ENCODE assay signal across 16 cellular contexts in genomic region chr2:11123001-11123809, GRCh38. TPM values are rescaled to one million over a fixed set of nuclear protein-coding genes. Genes with fewer than 3 reads are reported as not detected.
DNase-seq lines count a peak whose midpoint lies in the region; ATAC-seq and TF ChIP-seq lines count a peak whose summit lies in the region.
"Had no signal": no experiment of that assay in that cellular context is flagged by ENCODE, and none has a peak within 500 bp of the region (broad histone marks: within the 10 kb centered on the region; RNA-seq: fewer than 3 reads in every experiment).

No MANE protein-coding gene starts in this region.

- 86 to 87% methylated on average over 8 to 10 of the region's 12 CpGs for WGBS in tibial nerve, 2 donors

- peak overlapping the region; percentile 96 for H3K27ac ChIP-seq in OCI-LY3 (ENCODE audit: low read length)
- H3K27ac ChIP-seq in upper lobe of right lung, result no peak overlapping the region
- no peak overlapping the region for H3K27ac ChIP-seq in tibial nerve
- H3K27ac ChIP-seq: PC-9 had no signal

- H3K79me2 ChIP-seq in OCI-LY3 (ENCODE audit: low read length), result peaks cover 10% of the 10 kb centered on the region; the same call in 1 of the 2 replicates

- H3K27ac Mint-ChIP-seq in MCF 10A (ENCODE audit: low read depth, unreplicated experiment), result no peak overlapping the region
- H3K27ac Mint-ChIP-seq: T-cell had no signal

- ATAC-seq in upper lobe of right lung, result peak; percentile 4
- ATAC-seq: T-cell had no signal

- H3K36me3 Mint-ChIP-seq in MCF 10A (ENCODE audit: insufficient read depth, unreplicated experiment), result no peaks in the 10 kb centered on the region
- H3K36me3 Mint-ChIP-seq: CD4-positive, CD25-positive, alpha-beta regulatory T cell; T-cell had no signal

- no peaks in the 10 kb centered on the region for H3K4me1 Mint-ChIP-seq in MCF 10A (ENCODE audit: insufficient read depth, unreplicated experiment)

- no TSS peak for BruUV-seq in MCF 10A (replicated peaks; lab: Mats Ljungman, UMichigan)

- no peak overlapping the region for H3K4me3 Mint-ChIP-seq in MCF 10A (ENCODE audit: unreplicated experiment)
- H3K4me3 Mint-ChIP-seq: CD4-positive, CD25-positive, alpha-beta regulatory T cell; T-cell had no signal

- H3K4me3 ChIP-seq in OCI-LY3 (ENCODE audit: low read length) (no peak overlapping the region), upper lobe of right lung (no peak overlapping the region), tibial nerve (no peak overlapping the region)
- H3K4me3 ChIP-seq: PC-9 had no signal

- POLR2A ChIA-PET in MCF 10A (lab: Yijun Ruan, JAX), result no interaction called here

- H3K4me1 ChIP-seq in OCI-LY3 (ENCODE audit: low read length), result peaks cover 68% of the 10 kb centered on the region
- peaks cover under 1% of the 10 kb centered on the region for H3K4me1 ChIP-seq in upper lobe of right lung
- H3K4me1 ChIP-seq in tibial nerve, result peaks cover 0 to 6% (median 0%) of the 10 kb centered on the region in 4 donors

- peak overlapping the region; percentile 96 for H3K4me2 ChIP-seq in OCI-LY3 (ENCODE audit: low read length)

- peaks cover 16% of the 10 kb centered on the region for H3K27me3 Mint-ChIP-seq in MCF 10A (ENCODE audit: insufficient read depth, unreplicated experiment)
- H3K27me3 Mint-ChIP-seq: T-cell had no signal

- no peaks in the 10 kb centered on the region for H3K9me3 Mint-ChIP-seq in MCF 10A (ENCODE audit: unreplicated experiment)
- H3K9me3 Mint-ChIP-seq: T-cell had no signal

- peaks cover 12% of the 10 kb centered on the region for H3K36me3 ChIP-seq in OCI-LY3 (replicated peaks; ENCODE audit: low read depth, low read length)
- H3K36me3 ChIP-seq in upper lobe of right lung, result no peaks in the 10 kb centered on the region
- no peaks in the 10 kb centered on the region for H3K36me3 ChIP-seq in tibial nerve

- H3K27me3 ChIP-seq in OCI-LY3 (ENCODE audit: low read depth, low read length) (no peaks in the 10 kb centered on the region), upper lobe of right lung (no peaks in the 10 kb centered on the region), tibial nerve (no peaks in the 10 kb centered on the region)

- TF ChIP-seq CTCF in OCI-LY3 (IDR thresholded peaks at IDR 0.05; ENCODE audit: low read depth, low read length) (no peak), upper lobe of right lung (IDR thresholded peaks at IDR 0.05) (no peak), tibial nerve (IDR thresholded peaks at IDR 0.05) (no peak), MCF 10A (IDR thresholded peaks at IDR 0.05; ENCODE audit: unreplicated experiment) (no peak)

- H4K20me1 ChIP-seq in OCI-LY3 (ENCODE audit: insufficient read depth, low read length), result no peaks in the 10 kb centered on the region

- no peak for TF ChIP-seq POLR2A in tibial nerve (IDR thresholded peaks at IDR 0.05)

- peaks cover 6% of the 10 kb centered on the region; the same call in 1 of the 2 replicates for H3K9me3 ChIP-seq in OCI-LY3 (ENCODE audit: insufficient read depth, low read length)
- H3K9me3 ChIP-seq in upper lobe of right lung, result no peaks in the 10 kb centered on the region
- no peaks in the 10 kb centered on the region for H3K9me3 ChIP-seq in tibial nerve

- CTCF ChIA-PET in MCF 10A (lab: Yijun Ruan, JAX), result interaction anchor here (0.7 to 14.0 kb wide), 6 partner anchors 7 to 289 kb away, joined by 3 to 189 read pairs (median 4); a partner anchor contains a TSS

- no peak for TF ChIP-seq EP300 in tibial nerve (IDR thresholded peaks at IDR 0.05)

- peak; percentile 23 for DNase-seq in NCI-H748 (lab: John Stamatoyannopoulos, UW; ENCODE audit: unreplicated experiment)
- no peak for DNase-seq in NCI-H748 treated with DMSO at 0.1 percent for 48 hours (lab: John Stamatoyannopoulos, UW)
- peak; percentile 23 for DNase-seq in NCI-H1694 (lab: John Stamatoyannopoulos, UW)
- no peak for DNase-seq in upper lobe of right lung
- DNase-seq in tibial nerve (ENCODE audit: low spot score in 2 of 2), result no peak
- no peak for DNase-seq in MCF 10A (ENCODE audit: unreplicated experiment)
- DNase-seq: ACHN; Calu3; CD4-positive, CD25-positive, alpha-beta regulatory T cell; KBM-7; NCI-H1092; NCI-H2081 treated with DMSO at 0.1 percent for 48 hours; NCI-H524 treated with DMSO at 0.1 percent for 48 hours; T-cell had no signal

- intact Hi-C loops in upper lobe of right lung (cut with DNase I) (loop anchor here (5.0 kb wide), 1 partner anchor 291 kb away; no protein-coding TSS in a partner anchor), MCF 10A (cut with micrococcal nuclease) (loop anchor here (5.0 to 10.0 kb wide), 2 partner anchors 221 to 418 kb away; no protein-coding TSS in a partner anchor)

- no peak overlapping the region for H2AFZ ChIP-seq in OCI-LY3 (ENCODE audit: low read depth, low read length)
- H2AFZ ChIP-seq: PC-9 had no signal

- peak overlapping the region; percentile 76; the same call in 1 of the 2 replicates for H3K9ac ChIP-seq in OCI-LY3 (ENCODE audit: low read length)

RNA-seq across cellular contexts. Expression of gene SLC66A3, which starts 32.1 kb away (rescaled TPM):
- 21.2 TPM for total RNA-seq in upper lobe of right lung
- 100 to 1,000 TPM in 3 of 4 donors, 10 to 100 TPM in 1; 49.8 to 120 (median 112) TPM for total RNA-seq in tibial nerve
- total RNA-seq in MCF 10A (2022), result 3.7 and 5.0 TPM in 2 replicates

Comparison
In these comparisons a context has a peak if more than half of its experiments do, and no peak if none do; other contexts are left out.
1. DNase-seq: peak in NCI-H748 (single experiment) and NCI-H1694 (single experiment); none in NCI-H748 treated with DMSO at 0.1 percent for 48 hours (single experiment), upper lobe of right lung (single experiment), tibial nerve (0 of 2) and MCF 10A (single experiment).